1 cellular context compared by ENCODE assay signal in genomic region chr1:155084722-155085503, GRCh38.
TF ChIP-seq lines count a peak whose summit lies in the region.

No MANE protein-coding gene starts in this region.

TF ChIP-seq in GM23338, 12 proteins besides CTCF, POLR2A, EP300 and RAD21:
- TF ChIP-seq CREB1 (CRISPR knock-in tag; IDR thresholded peaks at IDR 0.05; ENCODE audit: low read depth), result peak; percentile 63
- no peak for TF ChIP-seq EZH2 (IDR thresholded peaks at IDR 0.05; ENCODE audit: low read depth, unreplicated experiment)
- TF ChIP-seq NANOG (IDR thresholded peaks at IDR 0.05; ENCODE audit: borderline replicate concordance), result no peak
- peak; percentile 41; the same call in 1 of the 2 replicates for TF ChIP-seq POLR2AphosphoS5 (IDR thresholded peaks at IDR 0.05; ENCODE audit: low read depth)
TF ChIP-seq in GM23338: peak in this region for 2.
